8 cellular contexts compared by ENCODE assay signal in genomic region chr4:25367004-25367621, GRCh38. TPM values are rescaled to one million over a fixed set of nuclear protein-coding genes. Genes with fewer than 3 reads are reported as not detected.
A peak's percentile ranks its signal among the peaks of the same experiment; 100 is the strongest.
DNase-seq lines count a peak whose midpoint lies in the region; ATAC-seq, FAIRE-seq and TF ChIP-seq lines count a peak whose summit lies in the region.

No MANE protein-coding gene starts in this region.

- TF ChIP-seq CTCF in NB4 (IDR thresholded peaks at IDR 0.05; ENCODE audit: low read depth, low read length) (peak; percentile 50), MCF 10A (IDR thresholded peaks at IDR 0.05; ENCODE audit: unreplicated experiment) (peak; percentile 59)

- DNase-seq in DMS79 treated with DMSO at 0.1 percent for 48 hours (lab: John Stamatoyannopoulos, UW) (peak; percentile 11), DMS79 (lab: John Stamatoyannopoulos, UW) (no peak), NB4 (ENCODE audit: low read depth) (peak; percentile 72), MCF 10A (ENCODE audit: unreplicated experiment) (peak; percentile 58), medulla oblongata (ENCODE audit: extremely low spot score) (peak; percentile 50), GM12891 (ENCODE audit: insufficient read length, low spot score) (no peak), ecto neural progenitor cell (ENCODE audit: low spot score) (no peak)

- no TSS peak for BruUV-seq in MCF 10A (replicated peaks; lab: Mats Ljungman, UMichigan)

- POLR2A ChIA-PET in MCF 10A (lab: Yijun Ruan, JAX), result interaction anchor here (0.6 to 4.5 kb wide), 7 partner anchors 10 to 810 kb away, joined by 3 to 23 read pairs (median 3); partner anchors contain the start of genes ANAPC4, SEPSECS and ZCCHC4

- intact Hi-C loops in MCF 10A (cut with micrococcal nuclease), result loop anchor here (1.0 to 10.0 kb wide), 5 partner anchors 55 to 882 kb away; partner anchors contain the start of genes PI4K2B and ZCCHC4

- no peaks in the 10 kb centered on the region for H3K9me3 Mint-ChIP-seq in MCF 10A (ENCODE audit: unreplicated experiment)

- H3K4me1 Mint-ChIP-seq in MCF 10A (ENCODE audit: insufficient read depth, unreplicated experiment), result no peaks in the 10 kb centered on the region

- H3K4me3 ChIP-seq in NB4 (ENCODE audit: low read depth, low read length), result no peak overlapping the region

- TF ChIP-seq POLR2A in NB4 (IDR thresholded peaks at IDR 0.05; ENCODE audit: extremely low read depth, insufficient read length) (no peak), GM12891 (IDR thresholded peaks at IDR 0.05; ENCODE audit: low read depth, low read length) (no peak)

- CTCF ChIA-PET in MCF 10A (lab: Yijun Ruan, JAX), result interaction anchor here (0.6 to 4.5 kb wide), 27 partner anchors 9 to 936 kb away, joined by 3 to 42 read pairs (median 4); partner anchors contain the start of genes ANAPC4 and ZCCHC4

- no peak for FAIRE-seq in GM12891 (lab: Jason Lieb, UNC)

- ATAC-seq in HG02840 (IDR thresholded peaks at IDR 0.05; ENCODE audit: low FRiP score, unreplicated experiment), result no peak

- no peak overlapping the region for H3K27ac Mint-ChIP-seq in MCF 10A (ENCODE audit: low read depth, unreplicated experiment)

- H3K4me3 Mint-ChIP-seq in MCF 10A (ENCODE audit: unreplicated experiment), result no peak overlapping the region

- H3K27me3 Mint-ChIP-seq in MCF 10A (ENCODE audit: insufficient read depth, unreplicated experiment), result no peaks in the 10 kb centered on the region

- H3K36me3 Mint-ChIP-seq in MCF 10A (ENCODE audit: insufficient read depth, unreplicated experiment), result peaks cover 4% of the 10 kb centered on the region

TF ChIP-seq in GM12891, 5 proteins besides CTCF, POLR2A, EP300 and RAD21:
- TF ChIP-seq POLR2AphosphoS5 (IDR thresholded peaks at IDR 0.05; ENCODE audit: low read depth, low read length), result no peak
- no peak for TF ChIP-seq TAF1 (IDR thresholded peaks at IDR 0.05; ENCODE audit: low read depth, low read length)
- TF ChIP-seq POU2F2 (IDR thresholded peaks at IDR 0.05; ENCODE audit: low read depth, low read length), result no peak
- no peak for TF ChIP-seq SPI1 (IDR thresholded peaks at IDR 0.05; ENCODE audit: low read depth, low read length)
- no peak for TF ChIP-seq PAX5 (IDR thresholded peaks at IDR 0.05; ENCODE audit: insufficient read depth, low read length, severe bottlenecking)

RNA-seq across cellular contexts. Expression of gene ANAPC4, which starts 9.9 kb away (rescaled TPM):
- total RNA-seq in MCF 10A (2022), result 20.8 and 22.7 TPM in 2 replicates
- polyA plus RNA-seq in GM12891 (2012; ENCODE audit: low read depth, missing spikeins), result 17.0 TPM

RNA-seq across cellular contexts. Expression of gene ZCCHC4, which starts 54.5 kb away (rescaled TPM):
- total RNA-seq in MCF 10A (2022), result 7.7 and 9.7 TPM in 2 replicates
- 4.3 TPM for polyA plus RNA-seq in GM12891 (2012; ENCODE audit: low read depth, missing spikeins)

Comparison
In these comparisons a context has a peak if more than half of its experiments do, and no peak if none do; other contexts are left out.
1. DNase-seq: peak in DMS79 treated with DMSO at 0.1 percent for 48 hours (single experiment), NB4 (single experiment), MCF 10A (single experiment) and medulla oblongata (single experiment); none in DMS79 (single experiment), GM12891 (single experiment) and ecto neural progenitor cell (single experiment).